In the genomic region with DNA sequence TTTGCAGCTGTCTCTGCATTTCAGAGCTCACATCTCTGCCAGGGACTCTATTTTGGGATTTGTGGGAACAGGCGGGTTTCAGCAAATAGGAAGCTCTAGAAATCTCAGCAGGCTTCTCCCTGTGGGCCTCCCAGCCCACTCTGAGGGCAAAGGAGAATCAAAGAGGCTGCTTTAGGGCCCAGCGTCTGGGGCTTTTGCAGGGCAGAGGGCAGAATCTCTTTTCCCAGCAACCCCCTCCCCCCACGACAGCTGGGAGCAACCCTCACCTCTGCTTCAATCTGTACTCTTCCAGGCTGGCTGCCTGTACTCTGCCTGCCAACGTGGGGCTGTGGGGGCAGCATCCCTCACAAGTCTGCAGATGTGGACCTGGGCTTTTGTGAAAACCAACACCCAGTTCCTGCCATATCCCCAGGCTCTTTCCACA, we compare ENCODE assay signal across 18 cellular contexts.
DNase-seq lines count a peak whose midpoint lies in the region; TF ChIP-seq lines count a peak whose summit lies in the region.
"Had no signal": no experiment of that assay in that cellular context is flagged by ENCODE, and none has a peak within 500 bp of the region (broad histone marks: within the 10 kb centered on the region; RNA-seq: fewer than 3 reads in every experiment).

No MANE protein-coding gene starts in this region.

- H3K4me3 Mint-ChIP-seq in activated CD4-positive, alpha-beta T cell treated with anti-CD3 and anti-CD28 coated beads, Interleukin-2, amount 10 ng/mL, durations not matched to agents 7 days and 5 days = no peak overlapping the region
- H3K4me3 Mint-ChIP-seq: naive thymus-derived CD8-positive, alpha-beta T cell; stimulated activated naive CD8-positive, alpha-beta T cell treated with anti-CD3 and anti-CD28 coated beads, Interleukin-15, Interleukin-2, amounts not matched to agents 100 ng/mL and 50 ng/mL, for 24 hours had no signal

- no peak for TF ChIP-seq CTCF in Peyer's patch (IDR thresholded peaks at IDR 0.05)

- no peak overlapping the region for H3K4me3 ChIP-seq in ectodermal cell (ENCODE audit: insufficient read depth, low read depth, low read length)
- H3K4me3 ChIP-seq in Peyer's patch = no peak overlapping the region
- H3K4me3 ChIP-seq: ascending aorta, skin epidermis had no signal

- H3K27me3 Mint-ChIP-seq in activated CD4-positive, alpha-beta T cell treated with anti-CD3 and anti-CD28 coated beads, Interleukin-2, amount 10 ng/mL, durations not matched to agents 7 days and 5 days = no peaks in the 10 kb centered on the region

- CTCF ChIA-PET in activated CD4-positive, alpha-beta T cell treated with anti-CD3 and anti-CD28 coated beads, Interleukin-2, amount 10 ng/mL, durations not matched to agents 7 days and 5 days (lab: Charles Lee) = no interaction called here

- H3K4me1 ChIP-seq in ectodermal cell (ENCODE audit: control insufficient read depth, insufficient read depth, low read length) = peaks cover 14% of the 10 kb centered on the region
- H3K4me1 ChIP-seq in Peyer's patch = no peaks in the 10 kb centered on the region

- no peak overlapping the region for H3K27ac Mint-ChIP-seq in activated CD4-positive, alpha-beta T cell treated with anti-CD3 and anti-CD28 coated beads, Interleukin-2, amount 10 ng/mL, durations not matched to agents 7 days and 5 days
- H3K27ac Mint-ChIP-seq: naive thymus-derived CD8-positive, alpha-beta T cell; stimulated activated naive CD8-positive, alpha-beta T cell treated with anti-CD3 and anti-CD28 coated beads, Interleukin-15, Interleukin-2, amounts not matched to agents 100 ng/mL and 50 ng/mL, for 24 hours had no signal

- POLR2A ChIA-PET in activated CD4-positive, alpha-beta T cell treated with anti-CD3 and anti-CD28 coated beads, Interleukin-2, amount 10 ng/mL, durations not matched to agents 7 days and 5 days (lab: Charles Lee) = no interaction called here

- no peaks in the 10 kb centered on the region for H3K9me3 Mint-ChIP-seq in activated CD4-positive, alpha-beta T cell treated with anti-CD3 and anti-CD28 coated beads, Interleukin-2, amount 10 ng/mL, durations not matched to agents 7 days and 5 days

- no peaks in the 10 kb centered on the region for H3K9me3 ChIP-seq in ectodermal cell (ENCODE audit: control insufficient read depth, low read length)
- H3K9me3 ChIP-seq in Peyer's patch = no peaks in the 10 kb centered on the region
- H3K9me3 ChIP-seq: ascending aorta had no signal

- H3K4me1 Mint-ChIP-seq in activated CD4-positive, alpha-beta T cell treated with anti-CD3 and anti-CD28 coated beads, Interleukin-2, amount 10 ng/mL, durations not matched to agents 7 days and 5 days = no peaks in the 10 kb centered on the region
- H3K4me1 Mint-ChIP-seq: naive thymus-derived CD8-positive, alpha-beta T cell had no signal

- H3K27me3 ChIP-seq in ectodermal cell (ENCODE audit: control insufficient read depth, insufficient read depth, low read length, poor library complexity, severe bottlenecking) (no peaks in the 10 kb centered on the region), Peyer's patch (no peaks in the 10 kb centered on the region)
- H3K27me3 ChIP-seq: ascending aorta had no signal

- DNase-seq in LHCN-M2 (ENCODE audit: low read depth) = peak; percentile 8
- DNase-seq in islet precursor cell = peak; percentile 88
- peak; percentile 30 for DNase-seq in retina
- DNase-seq in NAMALWA (ENCODE audit: low spot score) = no peak
- no peak for DNase-seq in activated CD4-positive, CD25-positive, alpha-beta regulatory T cell treated with anti-CD3 and anti-CD28 coated beads, Interleukin-2, amount 50 U/mL, for 72 hours
- no peak for DNase-seq in Peyer's patch
- DNase-seq in activated CD4-positive, alpha-beta T cell treated with anti-CD3 and anti-CD28 coated beads, Interleukin-2, amount 10 ng/mL, durations not matched to agents 7 days and 5 days = no peak
- DNase-seq: activated effector memory CD4-positive, alpha-beta T cell treated with Interleukin-2 at 50 U/mL for 16 hours; effector CD8-positive, alpha-beta T cell; foreskin fibroblast; GDM1; naive thymus-derived CD8-positive, alpha-beta T cell; NCI-H2171 treated with DMSO at 0.1 percent for 48 hours; SIG-M5 had no signal

- H3K36me3 Mint-ChIP-seq in activated CD4-positive, alpha-beta T cell treated with anti-CD3 and anti-CD28 coated beads, Interleukin-2, amount 10 ng/mL, durations not matched to agents 7 days and 5 days (ENCODE audit: low read depth) = no peaks in the 10 kb centered on the region

- H3K27ac ChIP-seq in ectodermal cell (ENCODE audit: insufficient read depth, low read depth, low read length, poor library complexity, severe bottlenecking) (peak overlapping the region; percentile 67), Peyer's patch (no peak overlapping the region)
- H3K27ac ChIP-seq: ascending aorta had no signal

- H3K36me3 ChIP-seq in ectodermal cell (ENCODE audit: control insufficient read depth, insufficient read depth, low read length) = no peaks in the 10 kb centered on the region
- H3K36me3 ChIP-seq in Peyer's patch = no peaks in the 10 kb centered on the region
- H3K36me3 ChIP-seq: ascending aorta had no signal

- 7% methylated on average over 4 of the region's 4 CpGs for WGBS in ectodermal cell, 2 experiments

- TF ChIP-seq POLR2A in Peyer's patch (IDR thresholded peaks at IDR 0.05) = no peak

Comparison
In these comparisons a context has a peak if more than half of its experiments do, and no peak if none do; other contexts are left out.
1. DNase-seq: peak in LHCN-M2 (single experiment), islet precursor cell (single experiment) and retina (single experiment); none in NAMALWA (single experiment), activated CD4-positive, CD25-positive, alpha-beta regulatory T cell treated with anti-CD3 and anti-CD28 coated beads, Interleukin-2, amount 50 U/mL, for 72 hours (single experiment), Peyer's patch (0 of 3) and activated CD4-positive, alpha-beta T cell treated with anti-CD3 and anti-CD28 coated beads, Interleukin-2, amount 10 ng/mL, durations not matched to agents 7 days and 5 days (single experiment).